7 cellular contexts compared by ENCODE assay signal in genomic region chr6:136616527-136616926, GRCh38.
"Had no signal": no experiment of that assay in that cellular context is flagged by ENCODE, and none has a peak within 500 bp of the region (broad histone marks: within the 10 kb centered on the region; RNA-seq: fewer than 3 reads in every experiment).

No MANE protein-coding gene starts in this region.

- H3K9me3 ChIP-seq: HAP-1 had no signal

- ATAC-seq: GM23338, HCT116 had no signal

- H3K27ac Mint-ChIP-seq: GM23338, IgD-negative memory B cell had no signal

- DNase-seq: H7, KBM-7 had no signal

- H3K9me3 Mint-ChIP-seq: GM23338, IgD-negative memory B cell had no signal

- H2AFZ ChIP-seq: GM23338 had no signal

- H3K4me1 Mint-ChIP-seq: IgD-negative memory B cell had no signal

- H3K36me3 ChIP-seq: HAP-1 had no signal

- FAIRE-seq: HTR-8/SVneo had no signal

- H3K4me2 ChIP-seq: GM23338 had no signal

- H3K4me3 ChIP-seq: GM23338, HAP-1 had no signal

- H3K4me3 Mint-ChIP-seq: GM23338, IgD-negative memory B cell had no signal
